8 cellular contexts compared by ENCODE assay signal in genomic region chr3:141303481-141304223, GRCh38.
DNase-seq lines count a peak whose midpoint lies in the region; ATAC-seq and TF ChIP-seq lines count a peak whose summit lies in the region.

No MANE protein-coding gene starts in this region.

- peak; percentile 58 for TF ChIP-seq CTCF in GM12864 (IDR thresholded peaks at IDR 0.05; ENCODE audit: low read depth, low read length, missing control alignments)

- peak; percentile 31 for DNase-seq in 8988T
- peak; percentile 69 for DNase-seq in GM12864 (ENCODE audit: low read depth)
- DNase-seq in NCI-H2029 treated with DMSO at 0.1 percent for 48 hours (lab: John Stamatoyannopoulos, UW): peak; percentile 62
- DNase-seq in T-helper 2 cell: peak in 3 of 5 experiments; percentile 33 to 79 (median 54)
- DNase-seq in central memory CD4-positive, alpha-beta T cell: peak; percentile 71
- peak in 1 of 2 donors; percentile 43 for DNase-seq in left colon
- DNase-seq in stimulated activated CD8-positive, alpha-beta memory T cell treated with anti-CD3 and anti-CD28 coated beads, Interleukin-7, amount 100 ng/mL, for 4 hours (ENCODE audit: low read depth in 2 of 2): peak; percentile 12 to 50

- no peak overlapping the region for H3K4me3 ChIP-seq in GM12864 (ENCODE audit: low read depth, low read length)

- ATAC-seq in HG02973 (IDR thresholded peaks at IDR 0.05; ENCODE audit: unreplicated experiment) (peak; percentile 81), left colon (peak; percentile 81)

- intact Hi-C loops in left colon (cut with DNase I, micrococcal nuclease): loop anchor here in 1 of 2 donors (10.0 kb wide), 1 partner anchor 51 kb away; no protein-coding TSS in a partner anchor
